ENCODE assay signal across 8 cellular contexts in the genomic region with DNA sequence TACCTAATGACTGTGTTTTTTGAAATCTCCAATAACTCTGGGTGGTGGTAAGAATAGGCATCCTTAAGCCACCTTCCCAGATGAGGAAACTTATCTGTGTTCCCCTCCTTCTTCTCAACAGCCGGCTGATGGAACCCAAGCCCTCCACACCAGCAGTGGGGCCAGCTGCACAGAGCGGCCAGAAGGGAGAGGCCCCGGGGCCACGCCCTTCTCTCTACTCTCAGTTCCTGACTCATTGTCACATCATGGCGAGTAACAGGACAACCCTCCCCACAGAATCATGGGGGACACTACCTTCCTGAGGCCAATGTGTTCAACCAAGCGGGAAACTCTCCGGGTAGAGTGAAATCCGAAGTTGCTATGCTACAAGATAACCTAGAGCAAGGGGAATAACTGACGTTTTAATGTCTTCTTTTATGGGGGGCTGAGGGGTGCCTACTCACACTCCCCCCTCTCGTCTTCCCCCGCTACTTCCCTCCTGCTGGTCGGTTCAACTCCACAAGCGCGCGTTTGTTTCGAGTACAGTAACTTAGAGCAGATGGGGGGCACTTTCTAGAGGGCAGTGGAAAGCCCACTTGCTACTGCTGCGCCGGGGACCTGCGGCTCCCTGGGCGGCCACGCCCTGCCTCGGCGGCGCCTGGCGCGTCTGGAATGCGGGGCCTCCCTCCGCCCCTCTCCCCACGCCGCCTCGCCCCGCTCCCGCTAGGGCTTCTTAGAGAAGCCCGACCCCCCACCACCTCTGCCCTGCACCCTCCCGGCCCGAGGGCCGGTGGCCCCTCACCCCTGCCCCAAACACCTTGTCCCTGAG. TPM values are rescaled to one million over a fixed set of nuclear protein-coding genes. Genes with fewer than 3 reads are reported as not detected.
A peak's percentile ranks its signal among the peaks of the same experiment; 100 is the strongest.
DNase-seq lines count a peak whose midpoint lies in the region; ATAC-seq and TF ChIP-seq lines count a peak whose summit lies in the region.

No MANE protein-coding gene starts in this region.

- ATAC-seq in HG03159 (IDR thresholded peaks at IDR 0.05; ENCODE audit: unreplicated experiment) (peak; percentile 77), Right ventricle myocardium superior (ENCODE audit: poor library complexity) (peak; percentile 63)

- peak overlapping the region; percentile 76 to 79 for H3K4me3 ChIP-seq in prostate gland

- intact Hi-C loops in Right ventricle myocardium superior (cut with DNase I): loop anchor here (5.0 kb wide), 1 partner anchor 35 kb away; no protein-coding TSS in a partner anchor
- intact Hi-C loops in prostate gland (cut with DNase I): loop anchor here (5.0 kb wide), 1 partner anchor 35 kb away; no protein-coding TSS in a partner anchor

- no peaks in the 10 kb centered on the region for H3K27me3 ChIP-seq in prostate gland (replicated peaks; ENCODE audit: insufficient read depth)

- no peak for TF ChIP-seq CTCF in prostate gland (IDR thresholded peaks at IDR 0.05)

- H3K27ac ChIP-seq in prostate gland: peak overlapping the region; percentile 93 to 97

- no peaks in the 10 kb centered on the region for H3K9me3 ChIP-seq in prostate gland

- no peaks in the 10 kb centered on the region for H3K36me3 ChIP-seq in prostate gland

- peak; percentile 90 for DNase-seq in CD1c-positive myeloid dendritic cell (ENCODE audit: extremely low spot score)
- peak; percentile 92 for DNase-seq in RKO (ENCODE audit: low spot score)
- peak; percentile 15 for DNase-seq in activated gamma-delta T cell treated with anti-CD3 and anti-CD28 coated beads, Interleukin-2, amount 50 U/mL, for 16 hours (ENCODE audit: low read depth)
- DNase-seq in Right ventricle myocardium superior: peak; percentile 85
- peak; percentile 61 for DNase-seq in prostate gland (ENCODE audit: low spot score)
- no peak for DNase-seq in middle frontal gyrus (ENCODE audit: extremely low spot score, low spot score)

- H3K4me1 ChIP-seq in prostate gland (replicated peaks): peaks cover 27% of the 10 kb centered on the region

- TF ChIP-seq POLR2A in GM19099 (IDR thresholded peaks at IDR 0.05; ENCODE audit: extremely low read depth, insufficient read length, low read depth) (peak; percentile 41), prostate gland (IDR thresholded peaks at IDR 0.05) (peak; percentile 38)

- WGBS in prostate gland: 1% methylated on average over 37 of the region's 37 CpGs

RNA-seq across cellular contexts. Expression of a gene that starts 0.6 kb away (rescaled TPM):
- total RNA-seq in Right ventricle myocardium superior (157 TPM), prostate gland (100 to 1,000 TPM; 404 to 595 TPM)
